1 cellular context compared by ENCODE assay signal in genomic region chr1:39892611-39893595, GRCh38.
TF ChIP-seq lines count a peak whose summit lies in the region.

No MANE protein-coding gene starts in this region.

TF ChIP-seq in HCT116, 20 proteins besides CTCF, POLR2A, EP300 and RAD21 (continued from another document):
- TF ChIP-seq ZBTB33 (IDR thresholded peaks at IDR 0.05; ENCODE audit: extremely low read depth, insufficient replicate concordance, low read length) (no peak), CEBPB (IDR thresholded peaks at IDR 0.05; ENCODE audit: low read depth) (no peak), JUND (IDR thresholded peaks at IDR 0.05) (no peak), MAX (IDR thresholded peaks at IDR 0.05) (no peak)
TF ChIP-seq in HCT116: peak in this region for 0.
